In genomic region chr1:90012305-90012704, GRCh38 we compare ENCODE assay signal across 1 cellular context.
A peak's percentile ranks its signal among the peaks of the same experiment; 100 is the strongest.
TF ChIP-seq lines count a peak whose summit lies in the region.

No MANE protein-coding gene starts in this region.

TF ChIP-seq in HepG2, 621 proteins besides CTCF, POLR2A, EP300 and RAD21 (continued from another document):
- TF ChIP-seq PAXIP1 (CRISPR knock-in tag; conservative IDR thresholded peaks at IDR 0.05) (no peak), ZBTB40 (IDR thresholded peaks at IDR 0.05) (no peak), ZBTB40 (CRISPR knock-in tag; IDR thresholded peaks at IDR 0.05) (no peak), KAT8 (CRISPR knock-in tag; IDR thresholded peaks at IDR 0.05) (no peak), CEBPG (CRISPR knock-in tag; IDR thresholded peaks at IDR 0.05) (peak; percentile 30), CEBPB (IDR thresholded peaks at IDR 0.05; ENCODE audit: borderline replicate concordance, low read depth, low read length) (peak; percentile 81), SRY (CRISPR knock-in tag; IDR thresholded peaks at IDR 0.05) (no peak), ZNF660 (CRISPR knock-in tag; IDR thresholded peaks at IDR 0.05; ENCODE audit: borderline replicate concordance, low read depth) (no peak), PATZ1 (CRISPR knock-in tag; IDR thresholded peaks at IDR 0.05) (no peak)
